Comparison of ENCODE assay signal across 2 cellular contexts in the genomic region with DNA sequence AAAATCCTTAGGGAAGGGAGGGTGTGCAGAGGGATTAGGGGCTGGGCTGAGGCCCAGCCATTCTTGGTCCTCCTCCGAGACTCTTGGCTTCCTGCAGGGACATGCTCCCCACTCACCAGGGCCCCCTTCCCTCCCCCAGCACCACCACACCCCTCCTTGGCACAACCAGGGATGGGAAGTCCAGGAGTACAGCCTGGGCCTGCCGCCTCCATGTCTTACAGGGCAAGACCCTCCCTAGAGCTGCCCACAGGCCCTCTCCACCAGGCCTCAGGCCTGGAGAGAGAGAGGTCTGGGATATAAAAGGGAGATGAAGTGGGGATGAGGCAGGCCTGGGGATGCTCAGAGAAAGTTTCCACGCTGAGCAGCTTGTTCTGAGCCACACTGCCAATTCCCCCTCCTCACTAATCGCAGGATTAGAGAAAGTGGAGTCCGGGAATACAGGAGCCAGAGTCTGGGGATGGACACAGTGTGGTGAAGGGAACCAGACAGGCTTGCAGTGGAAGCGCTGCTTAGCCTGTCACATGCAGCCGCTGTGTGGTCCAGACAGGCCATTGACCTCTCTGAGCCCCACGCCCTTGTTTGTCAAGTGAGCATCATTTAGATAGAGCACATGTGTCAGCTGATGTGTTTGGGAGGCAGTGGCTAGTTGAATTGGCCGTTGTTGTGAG.
TF ChIP-seq lines count a peak whose summit lies in the region.

No MANE protein-coding gene starts in this region.

TF ChIP-seq in IMR-90, 13 proteins besides CTCF, POLR2A, EP300 and RAD21:
- TF ChIP-seq CEBPB (IDR thresholded peaks at IDR 0.05; ENCODE audit: low read depth, low read length) (no peak), FOS (IDR thresholded peaks at IDR 0.05; ENCODE audit: low read depth, low read length) (no peak), BHLHE40 (IDR thresholded peaks at IDR 0.05; ENCODE audit: low read depth, low read length) (no peak), MAFK (IDR thresholded peaks at IDR 0.05; ENCODE audit: low read depth, low read length) (no peak), NFE2L2 (IDR thresholded peaks at IDR 0.05; ENCODE audit: low read depth, low read length) (no peak), CHD1 (IDR thresholded peaks at IDR 0.05; ENCODE audit: low read depth, low read length) (no peak), MAZ (IDR thresholded peaks at IDR 0.05; ENCODE audit: borderline replicate concordance, low read depth, low read length) (no peak), RCOR1 (IDR thresholded peaks at IDR 0.05; ENCODE audit: insufficient replicate concordance, low read length) (no peak), MXI1 (IDR thresholded peaks at IDR 0.05; ENCODE audit: borderline replicate concordance, low read depth, low read length) (no peak), SMC3 (IDR thresholded peaks at IDR 0.05; ENCODE audit: low read depth, low read length) (no peak), RFX5 (IDR thresholded peaks at IDR 0.05; ENCODE audit: low read depth, low read length) (no peak)
- TF ChIP-seq, protein P1, sequence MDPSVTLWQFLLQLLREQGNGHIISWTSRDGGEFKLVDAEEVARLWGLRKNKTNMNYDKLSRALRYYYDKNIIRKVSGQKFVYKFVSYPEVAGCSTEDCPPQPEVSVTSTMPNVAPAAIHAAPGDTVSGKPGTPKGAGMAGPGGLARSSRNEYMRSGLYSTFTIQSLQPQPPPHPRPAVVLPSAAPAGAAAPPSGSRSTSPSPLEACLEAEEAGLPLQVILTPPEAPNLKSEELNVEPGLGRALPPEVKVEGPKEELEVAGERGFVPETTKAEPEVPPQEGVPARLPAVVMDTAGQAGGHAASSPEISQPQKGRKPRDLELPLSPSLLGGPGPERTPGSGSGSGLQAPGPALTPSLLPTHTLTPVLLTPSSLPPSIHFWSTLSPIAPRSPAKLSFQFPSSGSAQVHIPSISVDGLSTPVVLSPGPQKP (IDR thresholded peaks at IDR 0.05; ENCODE audit: borderline replicate concordance, low read depth, low read length), result no peak
- TF ChIP-seq, protein P2, sequence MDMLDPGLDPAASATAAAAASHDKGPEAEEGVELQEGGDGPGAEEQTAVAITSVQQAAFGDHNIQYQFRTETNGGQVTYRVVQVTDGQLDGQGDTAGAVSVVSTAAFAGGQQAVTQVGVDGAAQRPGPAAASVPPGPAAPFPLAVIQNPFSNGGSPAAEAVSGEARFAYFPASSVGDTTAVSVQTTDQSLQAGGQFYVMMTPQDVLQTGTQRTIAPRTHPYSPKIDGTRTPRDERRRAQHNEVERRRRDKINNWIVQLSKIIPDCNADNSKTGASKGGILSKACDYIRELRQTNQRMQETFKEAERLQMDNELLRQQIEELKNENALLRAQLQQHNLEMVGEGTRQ (IDR thresholded peaks at IDR 0.05; ENCODE audit: low read depth, low read length), result no peak
TF ChIP-seq in IMR-90: peak in this region for 0.

TF ChIP-seq in K562, 482 proteins besides CTCF, POLR2A, EP300 and RAD21:
- TF ChIP-seq GTF2F1 (IDR thresholded peaks at IDR 0.05; ENCODE audit: low read depth, low read length) (no peak), ARID1B (IDR thresholded peaks at IDR 0.05) (no peak), ZFPM2 (CRISPR knock-in tag; IDR thresholded peaks at IDR 0.05) (no peak), ZFP36 (IDR thresholded peaks at IDR 0.05; ENCODE audit: low read depth, low read length, partially characterized antibody) (peak; percentile 71), PTRF (tag; IDR thresholded peaks at IDR 0.05) (no peak), PKNOX1 (IDR thresholded peaks at IDR 0.05) (peak; percentile 24; the same call in 1 of the 2 replicates), PCBP1 (IDR thresholded peaks at IDR 0.05; ENCODE audit: low read depth, low read length, poor library complexity, severe bottlenecking) (no peak), ZNF165 (CRISPR knock-in tag; IDR thresholded peaks at IDR 0.05; ENCODE audit: borderline replicate concordance) (no peak), TAL1 (IDR thresholded peaks at IDR 0.05) (no peak), CC2D1A (IDR thresholded peaks at IDR 0.05) (no peak), BCOR (IDR thresholded peaks at IDR 0.05) (peak; percentile 57), TGIF2 (CRISPR knock-in tag; IDR thresholded peaks at IDR 0.05) (no peak), ZNF212 (CRISPR knock-in tag; IDR thresholded peaks at IDR 0.05) (no peak), CEBPZ (IDR thresholded peaks at IDR 0.05; ENCODE audit: borderline replicate concordance, low read depth, low read length) (no peak)
- TF ChIP-seq, protein P3, sequence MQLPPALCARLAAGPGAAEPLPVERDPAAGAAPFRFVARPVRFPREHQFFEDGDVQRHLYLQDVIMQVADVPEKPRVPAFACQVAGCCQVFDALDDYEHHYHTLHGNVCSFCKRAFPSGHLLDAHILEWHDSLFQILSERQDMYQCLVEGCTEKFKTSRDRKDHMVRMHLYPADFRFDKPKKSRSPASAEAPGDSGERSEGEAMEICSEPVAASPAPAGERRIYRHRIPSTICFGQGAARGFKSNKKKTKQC (CRISPR knock-in tag; IDR thresholded peaks at IDR 0.05), result no peak
- TF ChIP-seq, protein P4, sequence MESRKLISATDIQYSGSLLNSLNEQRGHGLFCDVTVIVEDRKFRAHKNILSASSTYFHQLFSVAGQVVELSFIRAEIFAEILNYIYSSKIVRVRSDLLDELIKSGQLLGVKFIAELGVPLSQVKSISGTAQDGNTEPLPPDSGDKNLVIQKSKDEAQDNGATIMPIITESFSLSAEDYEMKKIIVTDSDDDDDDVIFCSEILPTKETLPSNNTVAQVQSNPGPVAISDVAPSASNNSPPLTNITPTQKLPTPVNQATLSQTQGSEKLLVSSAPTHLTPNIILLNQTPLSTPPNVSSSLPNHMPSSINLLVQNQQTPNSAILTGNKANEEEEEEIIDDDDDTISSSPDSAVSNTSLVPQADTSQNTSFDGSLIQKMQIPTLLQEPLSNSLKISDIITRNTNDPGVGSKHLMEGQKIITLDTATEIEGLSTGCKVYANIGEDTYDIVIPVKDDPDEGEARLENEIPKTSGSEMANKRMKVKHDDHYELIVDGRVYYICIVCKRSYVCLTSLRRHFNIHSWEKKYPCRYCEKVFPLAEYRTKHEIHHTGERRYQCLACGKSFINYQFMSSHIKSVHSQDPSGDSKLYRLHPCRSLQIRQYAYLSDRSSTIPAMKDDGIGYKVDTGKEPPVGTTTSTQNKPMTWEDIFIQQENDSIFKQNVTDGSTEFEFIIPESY (CRISPR knock-in tag; IDR thresholded peaks at IDR 0.05), result no peak
- TF ChIP-seq, protein P5, sequence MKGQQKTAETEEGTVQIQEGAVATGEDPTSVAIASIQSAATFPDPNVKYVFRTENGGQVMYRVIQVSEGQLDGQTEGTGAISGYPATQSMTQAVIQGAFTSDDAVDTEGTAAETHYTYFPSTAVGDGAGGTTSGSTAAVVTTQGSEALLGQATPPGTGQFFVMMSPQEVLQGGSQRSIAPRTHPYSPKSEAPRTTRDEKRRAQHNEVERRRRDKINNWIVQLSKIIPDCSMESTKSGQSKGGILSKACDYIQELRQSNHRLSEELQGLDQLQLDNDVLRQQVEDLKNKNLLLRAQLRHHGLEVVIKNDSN (CRISPR knock-in tag; IDR thresholded peaks at IDR 0.05), result peak; percentile 44; the same call in 1 of the 2 replicates
